9 cellular contexts compared by ENCODE assay signal in the genomic region with DNA sequence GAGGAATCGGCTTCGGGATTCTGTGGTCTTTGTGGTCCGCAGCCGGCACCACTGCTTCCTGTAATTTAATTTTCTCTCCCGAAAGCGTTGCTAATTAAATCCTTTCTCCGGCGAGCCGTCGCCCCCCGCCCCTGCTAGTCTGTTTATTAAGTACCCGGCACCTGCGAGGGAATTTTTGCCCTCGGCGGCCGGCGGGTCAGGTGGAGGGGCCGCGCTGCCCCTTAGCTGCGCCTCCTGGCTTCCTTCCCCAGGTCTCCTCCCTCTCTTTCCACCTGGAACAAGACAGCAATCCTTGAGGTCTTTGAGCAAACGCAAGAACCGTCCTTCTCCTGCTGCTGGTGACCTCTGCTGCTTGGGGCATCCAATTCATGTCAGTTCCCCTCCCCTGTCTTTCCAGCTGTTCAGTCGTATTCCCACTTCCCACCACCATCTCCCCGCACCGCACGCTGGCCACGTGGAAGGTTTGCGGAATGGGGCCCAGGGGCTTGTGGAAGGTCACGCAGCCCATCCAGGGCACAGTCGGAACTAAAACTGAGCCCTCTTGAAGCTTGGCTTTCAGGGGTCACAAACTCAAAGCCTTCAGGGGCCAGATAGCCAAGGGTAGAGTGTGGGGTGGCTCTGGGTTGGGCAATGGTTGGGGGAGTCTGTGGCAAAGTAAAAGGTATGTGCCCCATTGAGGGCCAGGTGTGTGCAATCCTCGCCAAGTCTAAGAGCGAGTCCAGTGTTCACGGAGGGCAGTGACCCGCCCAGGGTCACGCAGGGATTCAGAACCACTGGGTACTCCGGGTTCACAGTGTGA. TPM values are rescaled to one million over a fixed set of nuclear protein-coding genes. Genes with fewer than 3 reads are reported as not detected.
DNase-seq lines count a peak whose midpoint lies in the region; ATAC-seq and TF ChIP-seq lines count a peak whose summit lies in the region.
"Had no signal": no experiment of that assay in that cellular context is flagged by ENCODE, and none has a peak within 500 bp of the region (broad histone marks: within the 10 kb centered on the region; RNA-seq: fewer than 3 reads in every experiment).

No MANE protein-coding gene starts in this region.

- no peak for TF ChIP-seq RAD21 in HCT116 (IDR thresholded peaks at IDR 0.05; ENCODE audit: low read depth)

- H3K9me2 ChIP-seq in HCT116 (ENCODE audit: insufficient read depth): no peaks in the 10 kb centered on the region

- BruUV-seq in A673 (replicated peaks; lab: Mats Ljungman, UMichigan) (no TSS peak), HCT116 (replicated peaks; lab: Mats Ljungman, UMichigan) (no TSS peak)

- CTCF ChIA-PET in A673 (lab: Charles Lee) (interaction anchor here (2.3 kb wide), 1 partner anchor 8 kb away, joined by 8 read pairs; no protein-coding TSS in a partner anchor), HCT116 (lab: Charles Lee) (interaction anchor here (1.4 kb wide), 1 partner anchor 26 kb away, joined by 3 read pairs; no protein-coding TSS in a partner anchor)

- RAD21 ChIA-PET in HCT116 (lab: Charles Lee; ENCODE audit: low non-redundant PET in 1 of 2, low total read pairs in 2 of 2, uncharacterized antibody in 2 of 2, unreplicated experiment in 2 of 2): no interaction called here

- DNase-seq in A673 (ENCODE audit: low spot score) (no peak), HCT116 (ENCODE audit: low read depth, low spot score) (no peak), nephron progenitor cell (no peak)

- H3K27ac ChIP-seq in A673 (ENCODE audit: low read depth, low read length, poor library complexity, severe bottlenecking) (no peak overlapping the region), HCT116 (ENCODE audit: low read depth, low read length) (no peak overlapping the region; the same call in 1 of the 2 replicates)

- no peaks in the 10 kb centered on the region for H3K36me3 ChIP-seq in A673 (ENCODE audit: insufficient read depth, low read length, poor library complexity, severe bottlenecking)
- H3K36me3 ChIP-seq in HCT116 (ENCODE audit: control insufficient read depth in 1 of 2, insufficient read depth in 2 of 2, low read length in 2 of 2): no peaks in the 10 kb centered on the region

- H3K9me3 ChIP-seq in A673 (ENCODE audit: low read depth, low read length, poor library complexity, severe bottlenecking) (no peaks in the 10 kb centered on the region), HCT116 (ENCODE audit: control insufficient read depth in 1 of 2, insufficient read depth in 1 of 2, low read depth in 1 of 2, low read length in 2 of 2) (no peaks in the 10 kb centered on the region)

- intact Hi-C loops in A673 (cut with micrococcal nuclease; ENCODE audit: unreplicated experiment) (no loop called here), HCT116 (cut with micrococcal nuclease) (no loop called here)
- intact Hi-C loops in dendritic cell treated with granulocyte-macrophage colony-stimulating factor and Interleukin-4, amounts not matched to agents 40 ng/mL and 50 ng/mL, for 4 days (cut with micrococcal nuclease): no loop called here

- no peaks in the 10 kb centered on the region for H4K20me1 ChIP-seq in HCT116 (ENCODE audit: insufficient read depth)

- peak overlapping the region; percentile 56 for H3K4me3 ChIP-seq in A673 (ENCODE audit: low read depth, low read length, poor library complexity, severe bottlenecking)
- H3K4me3 ChIP-seq in HCT116 (replicated peaks in 1 of 2; ENCODE audit: low read depth in 1 of 2, low read length in 2 of 2): no peak overlapping the region

- H3K79me2 ChIP-seq in HCT116 (ENCODE audit: insufficient read depth, low read length): no peaks in the 10 kb centered on the region

- peak overlapping the region; percentile 63 for H3K4me3 Mint-ChIP-seq in dendritic cell treated with granulocyte-macrophage colony-stimulating factor and Interleukin-4, amounts not matched to agents 40 ng/mL and 50 ng/mL, for 4 days
- H3K4me3 Mint-ChIP-seq in nephron progenitor cell: peak overlapping the region; percentile 76

- no peaks in the 10 kb centered on the region for H3K9me3 Mint-ChIP-seq in dendritic cell treated with granulocyte-macrophage colony-stimulating factor and Interleukin-4, amounts not matched to agents 40 ng/mL and 50 ng/mL, for 4 days
- H3K9me3 Mint-ChIP-seq in nephron progenitor cell: no peaks in the 10 kb centered on the region

- TF ChIP-seq POLR2A in HCT116 (IDR thresholded peaks at IDR 0.05; ENCODE audit: borderline replicate concordance, extremely low read depth, insufficient read depth, insufficient read length): no peak

- 0 out of 2 replicates have a peak, but pooled peaks have one; percentile 8 for TF ChIP-seq CTCF in A673 (conservative IDR thresholded peaks at IDR 0.05; ENCODE audit: low read depth, low read length)
- TF ChIP-seq CTCF in HCT116 (IDR thresholded peaks at IDR 0.05 in 2 of 3, conservative IDR thresholded peaks at IDR 0.05 in 1 of 3; ENCODE audit: borderline replicate concordance in 1 of 3, insufficient read depth in 1 of 3, low read depth in 2 of 3, low read length in 2 of 3): no peak
- TF ChIP-seq CTCF in nephron progenitor cell (IDR thresholded peaks at IDR 0.05): no peak

- peaks cover 54% of the 10 kb centered on the region for H3K4me1 Mint-ChIP-seq in dendritic cell treated with granulocyte-macrophage colony-stimulating factor and Interleukin-4, amounts not matched to agents 40 ng/mL and 50 ng/mL, for 4 days (ENCODE audit: low read depth)
- H3K4me1 Mint-ChIP-seq in nephron progenitor cell: peaks cover 18% of the 10 kb centered on the region

- no peak overlapping the region for H3K9ac ChIP-seq in HCT116 (ENCODE audit: low read length)

- H2AFZ ChIP-seq in HCT116 (ENCODE audit: low read depth, low read length, poor library complexity, severe bottlenecking): no peak overlapping the region

- peak overlapping the region; percentile 60 for H3K4me2 ChIP-seq in HCT116 (ENCODE audit: low read length)

- H3K27me3 Mint-ChIP-seq in dendritic cell treated with granulocyte-macrophage colony-stimulating factor and Interleukin-4, amounts not matched to agents 40 ng/mL and 50 ng/mL, for 4 days: peaks cover 60% of the 10 kb centered on the region
- H3K27me3 Mint-ChIP-seq in nephron progenitor cell (ENCODE audit: low read depth, poor library complexity): peaks cover 87% of the 10 kb centered on the region

- peaks cover 8% of the 10 kb centered on the region for H3K4me1 ChIP-seq in A673 (ENCODE audit: insufficient read depth, low read length, poor library complexity, severe bottlenecking)
- H3K4me1 ChIP-seq in HCT116 (ENCODE audit: control insufficient read depth in 1 of 2, insufficient read depth in 2 of 2, low read length in 2 of 2): peaks cover 48 to 83% of the 10 kb centered on the region in 2 experiments

- ATAC-seq in HCT116 (no peak), HG03521 (IDR thresholded peaks at IDR 0.05; ENCODE audit: unreplicated experiment) (no peak), GM19023 (IDR thresholded peaks at IDR 0.05; ENCODE audit: unreplicated experiment) (no peak), HG02759 (IDR thresholded peaks at IDR 0.05; ENCODE audit: unreplicated experiment) (no peak), HG02981 (IDR thresholded peaks at IDR 0.05; ENCODE audit: unreplicated experiment) (no peak)

- POLR2A ChIA-PET in A673 (lab: Charles Lee; ENCODE audit: low non-redundant PET) (no interaction called here), HCT116 (lab: Charles Lee) (no interaction called here)

- H3K27me3 ChIP-seq in A673 (replicated peaks; ENCODE audit: insufficient read depth, low read depth, low read length, poor library complexity): no peaks in the 10 kb centered on the region
- no peaks in the 10 kb centered on the region for H3K27me3 ChIP-seq in HCT116 (ENCODE audit: insufficient read depth, low read length)

- no peak overlapping the region for H3K27ac Mint-ChIP-seq in dendritic cell treated with granulocyte-macrophage colony-stimulating factor and Interleukin-4, amounts not matched to agents 40 ng/mL and 50 ng/mL, for 4 days
- no peak overlapping the region for H3K27ac Mint-ChIP-seq in nephron progenitor cell

- H3K36me3 Mint-ChIP-seq in dendritic cell treated with granulocyte-macrophage colony-stimulating factor and Interleukin-4, amounts not matched to agents 40 ng/mL and 50 ng/mL, for 4 days (ENCODE audit: low read depth): peaks cover 12% of the 10 kb centered on the region
- H3K36me3 Mint-ChIP-seq in nephron progenitor cell (ENCODE audit: low read depth): peaks cover 4% of the 10 kb centered on the region

TF ChIP-seq in HCT116, 20 proteins besides CTCF, POLR2A, EP300 and RAD21 (continues in another document):
- TF ChIP-seq JUND (IDR thresholded peaks at IDR 0.05): no peak
- no peak for TF ChIP-seq CBX3 (IDR thresholded peaks at IDR 0.05; ENCODE audit: low read depth)
- TF ChIP-seq, protein P1, sequence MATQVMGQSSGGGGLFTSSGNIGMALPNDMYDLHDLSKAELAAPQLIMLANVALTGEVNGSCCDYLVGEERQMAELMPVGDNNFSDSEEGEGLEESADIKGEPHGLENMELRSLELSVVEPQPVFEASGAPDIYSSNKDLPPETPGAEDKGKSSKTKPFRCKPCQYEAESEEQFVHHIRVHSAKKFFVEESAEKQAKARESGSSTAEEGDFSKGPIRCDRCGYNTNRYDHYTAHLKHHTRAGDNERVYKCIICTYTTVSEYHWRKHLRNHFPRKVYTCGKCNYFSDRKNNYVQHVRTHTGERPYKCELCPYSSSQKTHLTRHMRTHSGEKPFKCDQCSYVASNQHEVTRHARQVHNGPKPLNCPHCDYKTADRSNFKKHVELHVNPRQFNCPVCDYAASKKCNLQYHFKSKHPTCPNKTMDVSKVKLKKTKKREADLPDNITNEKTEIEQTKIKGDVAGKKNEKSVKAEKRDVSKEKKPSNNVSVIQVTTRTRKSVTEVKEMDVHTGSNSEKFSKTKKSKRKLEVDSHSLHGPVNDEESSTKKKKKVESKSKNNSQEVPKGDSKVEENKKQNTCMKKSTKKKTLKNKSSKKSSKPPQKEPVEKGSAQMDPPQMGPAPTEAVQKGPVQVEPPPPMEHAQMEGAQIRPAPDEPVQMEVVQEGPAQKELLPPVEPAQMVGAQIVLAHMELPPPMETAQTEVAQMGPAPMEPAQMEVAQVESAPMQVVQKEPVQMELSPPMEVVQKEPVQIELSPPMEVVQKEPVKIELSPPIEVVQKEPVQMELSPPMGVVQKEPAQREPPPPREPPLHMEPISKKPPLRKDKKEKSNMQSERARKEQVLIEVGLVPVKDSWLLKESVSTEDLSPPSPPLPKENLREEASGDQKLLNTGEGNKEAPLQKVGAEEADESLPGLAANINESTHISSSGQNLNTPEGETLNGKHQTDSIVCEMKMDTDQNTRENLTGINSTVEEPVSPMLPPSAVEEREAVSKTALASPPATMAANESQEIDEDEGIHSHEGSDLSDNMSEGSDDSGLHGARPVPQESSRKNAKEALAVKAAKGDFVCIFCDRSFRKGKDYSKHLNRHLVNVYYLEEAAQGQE (IDR thresholded peaks at IDR 0.05; ENCODE audit: low read depth): no peak
- TF ChIP-seq, protein P2, sequence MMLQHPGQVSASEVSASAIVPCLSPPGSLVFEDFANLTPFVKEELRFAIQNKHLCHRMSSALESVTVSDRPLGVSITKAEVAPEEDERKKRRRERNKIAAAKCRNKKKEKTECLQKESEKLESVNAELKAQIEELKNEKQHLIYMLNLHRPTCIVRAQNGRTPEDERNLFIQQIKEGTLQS (IDR thresholded peaks at IDR 0.05): no peak

RNA-seq across cellular contexts. Expression of a gene that starts 16.1 kb away (rescaled TPM):
- 0.09 and 0.60 TPM in 2 replicates for total RNA-seq in A673 (2021)
- 0.10 TPM for total RNA-seq in HCT116 (2021; ENCODE audit: unreplicated experiment)
- polyA plus RNA-seq in HCT116 (2012): 0.04 and 0.13 TPM in 2 replicates
- total RNA-seq: RPMI7951 had no signal

RNA-seq across cellular contexts. Expression of a gene that starts 27.4 kb away (rescaled TPM):
- total RNA-seq in A673 (2021) (24.8 and 31.1 TPM in 2 replicates), HCT116 (2021; ENCODE audit: unreplicated experiment) (20.6 TPM)
- 7.4 and 8.7 TPM in 2 replicates for polyA plus RNA-seq in HCT116 (2012)

RNA-seq across cellular contexts. Expression of a gene that starts 56.1 kb away (rescaled TPM):
- total RNA-seq in A673 (2021): 0.13 and 0.22 TPM in 2 replicates
- total RNA-seq in HCT116 (2021; ENCODE audit: unreplicated experiment): 5.7 TPM
- 4.9 and 5.4 TPM in 2 replicates for polyA plus RNA-seq in HCT116 (2012)
- total RNA-seq: RPMI7951 had no signal
